In genomic region chr7:142855401-142855743, GRCh38 we compare ENCODE assay signal across 8 cellular contexts. TPM values are rescaled to one million over a fixed set of nuclear protein-coding genes. Genes with fewer than 3 reads are reported as not detected.
DNase-seq lines count a peak whose midpoint lies in the region; ATAC-seq and TF ChIP-seq lines count a peak whose summit lies in the region.

No MANE protein-coding gene starts in this region.

- no peak for TF ChIP-seq EP300 in tibial nerve (IDR thresholded peaks at IDR 0.05)

- H3K4me3 Mint-ChIP-seq in activated naive CD8-positive, alpha-beta T cell, result peak overlapping the region; percentile 76

- peaks cover 14% of the 10 kb centered on the region for H3K4me1 Mint-ChIP-seq in activated naive CD8-positive, alpha-beta T cell (ENCODE audit: low read depth)

- TF ChIP-seq POLR2A in tibial nerve (IDR thresholded peaks at IDR 0.05), result no peak

- TF ChIP-seq CTCF in heart right ventricle (IDR thresholded peaks at IDR 0.05) (no peak), left lung (IDR thresholded peaks at IDR 0.05) (no peak), tibial nerve (IDR thresholded peaks at IDR 0.05) (peak in 1 of 5 experiments; percentile 9)

- H3K27ac ChIP-seq in heart right ventricle, result peak overlapping the region in 3 of 10 donors; percentile 33 to 84 (median 65)
- no peak overlapping the region for H3K27ac ChIP-seq in left lung
- peak overlapping the region in 3 of 4 donors; percentile 4 to 84 (median 77) for H3K27ac ChIP-seq in tibial nerve

- peaks cover 0 to 29% (median 17%) of the 10 kb centered on the region in 9 donors for H3K4me1 ChIP-seq in heart right ventricle
- peaks cover 0 to 24% of the 10 kb centered on the region in 2 donors for H3K4me1 ChIP-seq in left lung
- peaks cover 0 to 41% (median 12%) of the 10 kb centered on the region in 4 donors for H3K4me1 ChIP-seq in tibial nerve

- H3K9me3 Mint-ChIP-seq in activated naive CD8-positive, alpha-beta T cell (ENCODE audit: low read depth), result no peaks in the 10 kb centered on the region

- no peaks in the 10 kb centered on the region for H3K9me3 ChIP-seq in heart right ventricle
- H3K9me3 ChIP-seq in left lung, result no peaks in the 10 kb centered on the region
- H3K9me3 ChIP-seq in tibial nerve, result no peaks in the 10 kb centered on the region

- WGBS in heart right ventricle, 2 donors, result 9 to 13% methylated on average over 9 of the region's 9 CpGs
- 12 to 16% methylated on average over 6 to 9 of the region's 9 CpGs for WGBS in tibial nerve, 2 donors

- no peaks in the 10 kb centered on the region for H3K36me3 Mint-ChIP-seq in activated naive CD8-positive, alpha-beta T cell

- no peaks in the 10 kb centered on the region for H3K36me3 ChIP-seq in heart right ventricle
- no peaks in the 10 kb centered on the region for H3K36me3 ChIP-seq in left lung
- H3K36me3 ChIP-seq in tibial nerve, result no peaks in the 10 kb centered on the region

- DNase-seq in heart right ventricle (no peak), Right ventricle myocardium superior (no peak), left lung (no peak), tibial nerve (ENCODE audit: low spot score in 2 of 2) (no peak), EL (no peak)
- DNase-seq in activated CD4-positive, CD25-positive, alpha-beta regulatory T cell (lab: John Stamatoyannopoulos, UW), result no peak
- no peak for DNase-seq in central memory CD4-positive, alpha-beta T cell

- no peak overlapping the region for H3K27ac Mint-ChIP-seq in activated naive CD8-positive, alpha-beta T cell

- H3K4me3 ChIP-seq in heart right ventricle (peak overlapping the region; percentile 53 to 75 (median 70)), left lung (peak overlapping the region; percentile 67 to 68), tibial nerve (peak overlapping the region; percentile 56 to 75 (median 70))

- intact Hi-C loops in heart right ventricle (cut with DNase I) (loop anchor here in 9 of 10 donors (2.0 to 10.0 kb wide), 8 partner anchors 147 to 362 kb away; no protein-coding TSS in a partner anchor), Right ventricle myocardium superior (cut with DNase I) (loop anchor here (10.0 kb wide), 2 partner anchors 149 to 359 kb away; no protein-coding TSS in a partner anchor), left lung (cut with DNase I) (loop anchor here in 1 of 2 donors (10.0 kb wide), 1 partner anchor 359 kb away; no protein-coding TSS in a partner anchor)

- no peaks in the 10 kb centered on the region for H3K27me3 Mint-ChIP-seq in activated naive CD8-positive, alpha-beta T cell

- H3K27me3 ChIP-seq in heart right ventricle, result peaks cover 0 to 15% (median 5%) of the 10 kb centered on the region in 7 donors
- peaks cover 0 to 12% of the 10 kb centered on the region in 2 donors for H3K27me3 ChIP-seq in left lung
- H3K27me3 ChIP-seq in tibial nerve, result no peaks in the 10 kb centered on the region

- ATAC-seq in heart right ventricle (peak in 1 of 8 donors; percentile 6), Right ventricle myocardium superior (ENCODE audit: poor library complexity) (no peak), left lung (no peak)

RNA-seq across cellular contexts. Expression of gene EPHB6, which starts 0.5 kb away (rescaled TPM):
- total RNA-seq in heart right ventricle, result 1 to 10 TPM in 8 of 10 donors, under 1 TPM in 2; 0.55 to 5.4 (median 2.6) TPM
- polyA plus RNA-seq in heart right ventricle, result 10 to 100 TPM in 1 of 2 donors, 1 to 10 TPM in 1; 1.9 to 14.9 TPM
- 2.6 TPM for total RNA-seq in Right ventricle myocardium superior
- 10 to 100 TPM in 1 of 2 donors, 1 to 10 TPM in 1; 6.5 to 12.1 TPM for total RNA-seq in left lung
- 10 to 100 TPM in 3 of 4 donors, 1 to 10 TPM in 1; 6.9 to 84.3 (median 22.1) TPM for total RNA-seq in tibial nerve

RNA-seq across cellular contexts. Expression of gene TRPV6, which starts 30.2 kb away (rescaled TPM):
- total RNA-seq in heart right ventricle (not detected), Right ventricle myocardium superior (not detected), left lung (1 to 10 TPM; 1.1 to 5.0 TPM), tibial nerve (under 1 TPM in 3 of 4 donors, not detected in 1; under 0.01 to 0.78 (median under 0.01) TPM)
- polyA plus RNA-seq in heart right ventricle, result under 1 TPM in 1 of 2 donors, not detected in 1; 0.03 TPM

Comparison
In these comparisons a context has a peak if more than half of its experiments do, and no peak if none do; other contexts are left out.
1. H3K27ac ChIP-seq: peak in tibial nerve (3 of 4); none in left lung (0 of 2).
2. Peak in every context shown above with its lines, with median percentiles within 50 percentile points of each other: H3K4me3 ChIP-seq.